11 cellular contexts compared by ENCODE assay signal in genomic region chr2:120237491-120237902, GRCh38. TPM values are rescaled to one million over a fixed set of nuclear protein-coding genes. Genes with fewer than 3 reads are reported as not detected.
DNase-seq lines count a peak whose midpoint lies in the region; ATAC-seq, FAIRE-seq and TF ChIP-seq lines count a peak whose summit lies in the region.
"Had no signal": no experiment of that assay in that cellular context is flagged by ENCODE, and none has a peak within 500 bp of the region (broad histone marks: within the 10 kb centered on the region; RNA-seq: fewer than 3 reads in every experiment).

No MANE protein-coding gene starts in this region.

- dilution Hi-C loops in endothelial cell of umbilical vein (cut with MboI; ENCODE audit: extremely low pct_ligation_motif_present, low sequenced_read_pairs) = no loop called here

- H3K9me3 Mint-ChIP-seq in activated T-helper 17 cell treated with anti-CD3 and anti-CD28 coated beads, Interleukin-2, amount 50 U/mL, for 72 hours = no peaks in the 10 kb centered on the region
- H3K9me3 Mint-ChIP-seq: activated T-helper 1 cell treated with anti-CD3 and anti-CD28 coated beads, Interleukin-12 subunit alpha, Interleukin-12 subunit beta, Interleukin-2, Interleukin-4 antibody, amounts not matched to agents 30 ng/mL and 10 ng/mL and 1 ng/mL, durations not matched to agents 14 hours and 24 hours and 36 hours; CD8-positive, alpha-beta memory T cell had no signal

- H3K36me3 ChIP-seq in endothelial cell of umbilical vein (ENCODE audit: control insufficient read depth in 2 of 2, extremely low read depth in 1 of 2, insufficient read depth in 2 of 2, low read length in 2 of 2) (no peaks in the 10 kb centered on the region), mucosa of descending colon (ENCODE audit: low read depth) (no peaks in the 10 kb centered on the region), OCI-LY7 (ENCODE audit: insufficient read depth, low read length) (no peaks in the 10 kb centered on the region)

- H3K9me3 ChIP-seq in endothelial cell of umbilical vein (replicated peaks; ENCODE audit: control insufficient read depth, insufficient read depth, low read length) = no peaks in the 10 kb centered on the region
- no peaks in the 10 kb centered on the region for H3K9me3 ChIP-seq in mucosa of descending colon
- no peaks in the 10 kb centered on the region for H3K9me3 ChIP-seq in OCI-LY7 (ENCODE audit: low read length)

- intact Hi-C loops in endothelial cell of umbilical vein (cut with micrococcal nuclease) = no loop called here
- intact Hi-C loops in mucosa of descending colon (cut with DNase I, micrococcal nuclease) = no loop called here
- intact Hi-C loops in OCI-LY7 (cut with micrococcal nuclease; ENCODE audit: unreplicated experiment) = no loop called here

- peak; percentile 76 for FAIRE-seq in endothelial cell of umbilical vein (lab: Jason Lieb, UNC)

- TF ChIP-seq CTCF in endothelial cell of umbilical vein (IDR thresholded peaks at IDR 0.05; ENCODE audit: extremely low read depth in 1 of 2, insufficient read depth in 1 of 2, low read depth in 1 of 2, low read length in 2 of 2) (no peak), mucosa of descending colon (IDR thresholded peaks at IDR 0.05) (no peak), OCI-LY7 (conservative IDR thresholded peaks at IDR 0.05; ENCODE audit: low read length) (no peak)

- H2AFZ ChIP-seq in endothelial cell of umbilical vein (ENCODE audit: low read depth, low read length) = no peak overlapping the region
- no peak overlapping the region for H2AFZ ChIP-seq in OCI-LY7 (ENCODE audit: low read length)

- H3K27me3 ChIP-seq in endothelial cell of umbilical vein (ENCODE audit: control insufficient read depth in 2 of 2, insufficient read depth in 2 of 2, low read length in 2 of 2) = no peaks in the 10 kb centered on the region

- H3K9me2 ChIP-seq in OCI-LY7 (ENCODE audit: insufficient read depth, low read length) = no peaks in the 10 kb centered on the region

- no peak for TF ChIP-seq POLR2A in endothelial cell of umbilical vein (IDR thresholded peaks at IDR 0.05; ENCODE audit: low read depth, low read length)

- no TSS peak for BruUV-seq in endothelial cell of umbilical vein (replicated peaks; lab: Mats Ljungman, UMichigan)
- no TSS peak for BruUV-seq in OCI-LY7 (replicated peaks; lab: Mats Ljungman, UMichigan)

- ATAC-seq in mucosa of descending colon = peak; percentile 60
- ATAC-seq in activated T-helper 17 cell treated with anti-CD3 and anti-CD28 coated beads, Interleukin-2, amount 50 U/mL, for 72 hours (replicated peaks) = no peak
- ATAC-seq in GM21515 (IDR thresholded peaks at IDR 0.05; ENCODE audit: unreplicated experiment) = no peak
- ATAC-seq in GM19455 (IDR thresholded peaks at IDR 0.05; ENCODE audit: unreplicated experiment) = no peak

- no peak overlapping the region for H3K27ac Mint-ChIP-seq in activated T-helper 17 cell treated with anti-CD3 and anti-CD28 coated beads, Interleukin-2, amount 50 U/mL, for 72 hours
- H3K27ac Mint-ChIP-seq: activated T-helper 1 cell treated with anti-CD3 and anti-CD28 coated beads, Interleukin-12 subunit alpha, Interleukin-12 subunit beta, Interleukin-2, Interleukin-4 antibody, amounts not matched to agents 30 ng/mL and 10 ng/mL and 1 ng/mL, durations not matched to agents 14 hours and 24 hours and 36 hours had no signal

- no peaks in the 10 kb centered on the region for H3K9me1 ChIP-seq in endothelial cell of umbilical vein (replicated peaks; ENCODE audit: control insufficient read depth, extremely low read depth, insufficient read depth, low read length)

- no peaks in the 10 kb centered on the region for H4K20me1 ChIP-seq in endothelial cell of umbilical vein (replicated peaks; ENCODE audit: control insufficient read depth, extremely low read depth, insufficient read depth, low read length)
- no peaks in the 10 kb centered on the region for H4K20me1 ChIP-seq in OCI-LY7 (ENCODE audit: insufficient read depth, low read length)

- H3K79me2 ChIP-seq in endothelial cell of umbilical vein (ENCODE audit: control insufficient read depth, insufficient read depth, low read length) = no peaks in the 10 kb centered on the region
- no peaks in the 10 kb centered on the region for H3K79me2 ChIP-seq in OCI-LY7 (ENCODE audit: insufficient read depth, low read depth, low read length)

- H3K4me1 Mint-ChIP-seq in activated T-helper 17 cell treated with anti-CD3 and anti-CD28 coated beads, Interleukin-2, amount 50 U/mL, for 72 hours = peaks cover 6% of the 10 kb centered on the region

- H3K27ac ChIP-seq in endothelial cell of umbilical vein (ENCODE audit: insufficient read depth, low read depth, low read length) (no peak overlapping the region), OCI-LY7 (ENCODE audit: low read depth, low read length, poor library complexity, severe bottlenecking) (no peak overlapping the region)

- H3K4me3 Mint-ChIP-seq in activated T-helper 17 cell treated with anti-CD3 and anti-CD28 coated beads, Interleukin-2, amount 50 U/mL, for 72 hours = no peak overlapping the region
- H3K4me3 Mint-ChIP-seq: activated T-helper 1 cell treated with anti-CD3 and anti-CD28 coated beads, Interleukin-12 subunit alpha, Interleukin-12 subunit beta, Interleukin-2, Interleukin-4 antibody, amounts not matched to agents 30 ng/mL and 10 ng/mL and 1 ng/mL, durations not matched to agents 14 hours and 24 hours and 36 hours; CD8-positive, alpha-beta memory T cell had no signal

- H3K4me2 ChIP-seq in endothelial cell of umbilical vein (ENCODE audit: insufficient read depth, low read length) = no peak overlapping the region
- no peak overlapping the region for H3K4me2 ChIP-seq in OCI-LY7 (ENCODE audit: low read length)

- peaks cover 29% of the 10 kb centered on the region for H3K4me1 ChIP-seq in endothelial cell of umbilical vein (ENCODE audit: control insufficient read depth, extremely low read depth, insufficient read depth, low read length)
- peaks cover 20% of the 10 kb centered on the region for H3K4me1 ChIP-seq in mucosa of descending colon (ENCODE audit: low read depth)
- H3K4me1 ChIP-seq in OCI-LY7 (ENCODE audit: insufficient read depth, low read length, poor library complexity, severe bottlenecking) = peaks cover 3% of the 10 kb centered on the region

- peak; percentile 81 for DNase-seq in Daoy (ENCODE audit: low read depth)
- peak; percentile 91 for DNase-seq in NCI-H226
- DNase-seq in endothelial cell of umbilical vein (ENCODE audit: low read depth, low spot score) = peak; percentile 46
- no peak for DNase-seq in mucosa of descending colon
- DNase-seq in OCI-LY7 (ENCODE audit: low spot score) = no peak
- DNase-seq: CD8-positive, alpha-beta memory T cell; NCI-H1436 treated with DMSO at 0.1 percent for 48 hours had no signal

- POLR2A ChIA-PET in endothelial cell of umbilical vein (lab: Charles Lee) (no interaction called here), OCI-LY7 (lab: Charles Lee) (no interaction called here)

- no peaks in the 10 kb centered on the region for H3K36me3 Mint-ChIP-seq in activated T-helper 17 cell treated with anti-CD3 and anti-CD28 coated beads, Interleukin-2, amount 50 U/mL, for 72 hours (ENCODE audit: low read depth)

- H3K4me3 ChIP-seq in endothelial cell of umbilical vein (replicated peaks in 1 of 3; ENCODE audit: insufficient read depth in 1 of 3, low read depth in 1 of 3, low read length in 3 of 3) (no peak overlapping the region), mucosa of descending colon (no peak overlapping the region), OCI-LY7 (ENCODE audit: low read depth, low read length, poor library complexity, severe bottlenecking) (no peak overlapping the region)

- no peak overlapping the region for H3K9ac ChIP-seq in endothelial cell of umbilical vein (replicated peaks; ENCODE audit: extremely low read depth, insufficient read depth, low read length)

- CTCF ChIA-PET in endothelial cell of umbilical vein (lab: Charles Lee) (no interaction called here), OCI-LY7 (lab: Charles Lee; ENCODE audit: unreplicated experiment) (no interaction called here)

- H3K27me3 Mint-ChIP-seq in activated T-helper 17 cell treated with anti-CD3 and anti-CD28 coated beads, Interleukin-2, amount 50 U/mL, for 72 hours = no peaks in the 10 kb centered on the region

TF ChIP-seq in endothelial cell of umbilical vein, 7 proteins besides CTCF, POLR2A, EP300 and RAD21 (continues in another document):
- TF ChIP-seq FOS (IDR thresholded peaks at IDR 0.05; ENCODE audit: borderline replicate concordance, insufficient read depth, low read length) = peak; percentile 72

RNA-seq across cellular contexts. Expression of gene TMEM185B, which starts 14.3 kb away (rescaled TPM):
- total RNA-seq in Daoy (2014; rRNA removed; shearing (Covaris generic)) = 23.7 and 23.8 TPM in 2 replicates
- total RNA-seq in endothelial cell of umbilical vein (23.9 and 29.9 TPM in 2 replicates), mucosa of descending colon (10 to 100 TPM; 13.6 to 19.0 (median 14.2) TPM), OCI-LY7 (2022) (21.4 and 24.4 TPM in 2 replicates)
- polyA plus RNA-seq in endothelial cell of umbilical vein = 31.5 and 31.8 TPM in 2 replicates
- 19.4 and 22.1 TPM in 2 replicates for polyA plus RNA-seq in endothelial cell of umbilical vein (2011; cell fraction: cytosol; rRNA removed)
- polyA plus RNA-seq in endothelial cell of umbilical vein (2011; cell fraction: nucleus; rRNA removed) = 18.4 and 18.7 TPM in 2 replicates
- polyA plus RNA-seq in endothelial cell of umbilical vein (2012) = 30.3 and 33.3 TPM in 2 replicates
- 28.4 and 28.7 TPM in 2 replicates for polyA minus RNA-seq in endothelial cell of umbilical vein
- polyA minus RNA-seq in endothelial cell of umbilical vein (2011; cell fraction: cytosol; rRNA and poly(A)+ RNA removed) = 6.5 TPM
- polyA minus RNA-seq in endothelial cell of umbilical vein (2011; cell fraction: nucleus; rRNA and poly(A)+ RNA removed) = 11.4 and 12.5 TPM in 2 replicates
- total RNA-seq in activated T-helper 17 cell treated with anti-CD3 and anti-CD28 coated beads, Interleukin-2, amount 50 U/mL, for 72 hours = 10 to 100 TPM; 28.0 to 31.2 TPM
- total RNA-seq in OCI-LY7 (2014; rRNA removed; shearing (Covaris generic)) = 28.7 and 30.2 TPM in 2 replicates

RNA-seq across cellular contexts. Expression of gene RALB, which starts 15.2 kb away (rescaled TPM):
- 37.7 and 39.5 TPM in 2 replicates for total RNA-seq in Daoy (2014; rRNA removed; shearing (Covaris generic))
- total RNA-seq in endothelial cell of umbilical vein (106 and 115 TPM in 2 replicates), mucosa of descending colon (10 to 100 TPM; 75.1 to 83.8 (median 80.8) TPM), OCI-LY7 (2022) (22.8 and 23.6 TPM in 2 replicates)
- 78.5 and 105 TPM in 2 replicates for polyA plus RNA-seq in endothelial cell of umbilical vein
- 112 and 126 TPM in 2 replicates for polyA plus RNA-seq in endothelial cell of umbilical vein (2011; cell fraction: cytosol; rRNA removed)
- 45.0 and 63.8 TPM in 2 replicates for polyA plus RNA-seq in endothelial cell of umbilical vein (2011; cell fraction: nucleus; rRNA removed)
- polyA plus RNA-seq in endothelial cell of umbilical vein (2012) = 134 and 137 TPM in 2 replicates
- polyA minus RNA-seq in endothelial cell of umbilical vein = 61.2 and 62.9 TPM in 2 replicates
- 13.2 TPM for polyA minus RNA-seq in endothelial cell of umbilical vein (2011; cell fraction: cytosol; rRNA and poly(A)+ RNA removed)
- polyA minus RNA-seq in endothelial cell of umbilical vein (2011; cell fraction: nucleus; rRNA and poly(A)+ RNA removed) = 23.8 and 31.1 TPM in 2 replicates
- total RNA-seq in activated T-helper 17 cell treated with anti-CD3 and anti-CD28 coated beads, Interleukin-2, amount 50 U/mL, for 72 hours = 10 to 100 TPM; 77.4 to 91.9 TPM
- 13.7 and 16.2 TPM in 2 replicates for total RNA-seq in OCI-LY7 (2014; rRNA removed; shearing (Covaris generic))

Comparison
In these comparisons a context has a peak if more than half of its experiments do, and no peak if none do; other contexts are left out.
1. DNase-seq: peak in Daoy (single experiment), NCI-H226 (single experiment) and endothelial cell of umbilical vein (single experiment); none in mucosa of descending colon (0 of 3) and OCI-LY7 (single experiment).